Comparison of ENCODE assay signal across 4 cellular contexts in the genomic region with DNA sequence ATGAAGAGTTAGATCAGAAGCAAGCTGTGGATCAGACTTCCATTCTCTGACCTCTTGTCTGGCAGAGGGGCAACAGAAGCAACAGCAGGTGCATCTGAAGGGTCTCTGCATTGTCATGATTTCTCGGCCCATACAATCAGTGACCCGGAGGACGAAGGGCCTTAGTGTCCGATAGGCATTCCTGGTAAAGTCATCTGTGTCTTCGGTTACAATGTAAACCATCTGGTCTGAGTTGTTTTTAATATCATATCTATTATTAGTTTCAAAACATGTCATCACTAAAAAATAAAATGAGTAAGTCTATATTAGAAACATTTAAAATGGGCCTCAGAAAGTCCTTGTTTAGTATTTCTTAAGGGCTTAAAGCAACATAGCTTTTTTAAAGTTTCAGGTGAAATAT. TPM values are rescaled to one million over a fixed set of nuclear protein-coding genes. Genes with fewer than 3 reads are reported as not detected.
"Had no signal": no experiment of that assay in that cellular context is flagged by ENCODE, and none has a peak within 500 bp of the region (broad histone marks: within the 10 kb centered on the region; RNA-seq: fewer than 3 reads in every experiment).

No MANE protein-coding gene starts in this region.

- ATAC-seq: GM12878 had no signal

- H3K4me3 ChIP-seq: GM12878 had no signal

- DNase-seq: GDM1, GF-D8 had no signal

RNA-seq across cellular contexts. Expression of gene PLSCR4, which starts 51.1 kb away (rescaled TPM):
- total RNA-seq: G401, GM12878 had no signal
